In genomic region chr6:129624488-129624887, GRCh38 we compare ENCODE assay signal across 29 cellular contexts.
"Had no signal": no experiment of that assay in that cellular context is flagged by ENCODE, and none has a peak within 500 bp of the region (broad histone marks: within the 10 kb centered on the region; RNA-seq: fewer than 3 reads in every experiment).

No MANE protein-coding gene starts in this region.

- H3K27me3 Mint-ChIP-seq: naive thymus-derived CD8-positive, alpha-beta T cell; stimulated activated memory B cell treated with anti-CD40 and anti-IgM and Interleukin-4, amounts not matched to agents 10 μg/mL and 1 μg/mL and 100 μg/mL, for 72 hours; stimulated activated naive CD8-positive, alpha-beta T cell treated with anti-CD3 and anti-CD28 coated beads, Interleukin-15, amount 100 ng/mL, for 72 hours; type B pancreatic cell had no signal

- ATAC-seq: left colon; left lung; lower lobe of right lung; naive thymus-derived CD8-positive, alpha-beta T cell; pancreas; right cardiac atrium; sciatic nerve; stimulated activated memory B cell treated with anti-CD40 and anti-IgM and Interleukin-4, amounts not matched to agents 10 μg/mL and 1 μg/mL and 100 μg/mL, for 72 hours; stimulated activated naive CD8-positive, alpha-beta T cell treated with anti-CD3 and anti-CD28 coated beads, Interleukin-15, amount 100 ng/mL, for 72 hours had no signal

- H3K4me3 Mint-ChIP-seq: immature natural killer cell; naive thymus-derived CD8-positive, alpha-beta T cell; nephron; neural crest cell; stimulated activated memory B cell treated with anti-CD40 and anti-IgM and Interleukin-4, amounts not matched to agents 10 μg/mL and 1 μg/mL and 100 μg/mL, for 72 hours; stimulated activated naive CD8-positive, alpha-beta T cell treated with anti-CD3 and anti-CD28 coated beads, Interleukin-15, amount 100 ng/mL, for 72 hours; type B pancreatic cell had no signal

- H3K4me1 Mint-ChIP-seq: immature natural killer cell; naive thymus-derived CD8-positive, alpha-beta T cell; nephron; neural crest cell; stimulated activated naive CD8-positive, alpha-beta T cell treated with anti-CD3 and anti-CD28 coated beads, Interleukin-15, amount 100 ng/mL, for 72 hours had no signal

- H3K36me3 Mint-ChIP-seq: naive thymus-derived CD8-positive, alpha-beta T cell; type B pancreatic cell had no signal

- H3K27me3 ChIP-seq: left lung, pancreas, tibial nerve, uterus had no signal

- H3K27ac Mint-ChIP-seq: naive thymus-derived CD8-positive, alpha-beta T cell; nephron; stimulated activated memory B cell treated with anti-CD40 and anti-IgM and Interleukin-4, amounts not matched to agents 10 μg/mL and 1 μg/mL and 100 μg/mL, for 72 hours; stimulated activated naive CD8-positive, alpha-beta T cell treated with anti-CD3 and anti-CD28 coated beads, Interleukin-15, amount 100 ng/mL, for 72 hours; type B pancreatic cell had no signal

- H3K36me3 ChIP-seq: prostate gland, tibial nerve, uterus had no signal

- H3K27ac ChIP-seq: left lung, lower lobe of right lung, pancreas, prostate gland, skin epidermis, tibial nerve, uterus had no signal

- H3K4me3 ChIP-seq: left lung, lower lobe of right lung, pancreas, prostate gland, skin epidermis, tibial nerve, uterus had no signal

- H3K4me1 ChIP-seq: lower lobe of right lung, pancreas, prostate gland, uterus had no signal

- H3K9me3 Mint-ChIP-seq: immature natural killer cell; naive thymus-derived CD8-positive, alpha-beta T cell; nephron; neural crest cell; stimulated activated memory B cell treated with anti-CD40 and anti-IgM and Interleukin-4, amounts not matched to agents 10 μg/mL and 1 μg/mL and 100 μg/mL, for 72 hours; stimulated activated naive CD8-positive, alpha-beta T cell treated with anti-CD3 and anti-CD28 coated beads, Interleukin-15, amount 100 ng/mL, for 72 hours; type B pancreatic cell had no signal

- DNase-seq: immature natural killer cell; kidney; left colon; left lung; lower lobe of right lung; mammary epithelial cell; mesenchymal stem cell; naive thymus-derived CD8-positive, alpha-beta T cell; nucleus accumbens; pancreas; posterior cingulate gyrus; retina; right cardiac atrium; stimulated activated CD4-positive, alpha-beta T cell treated with anti-CD3 and anti-CD28 coated beads, Interleukin-12 subunit alpha, Interleukin-12 subunit beta, amount 100 ng/mL, for 4 hours; stimulated activated CD4-positive, alpha-beta T cell treated with anti-CD3 and anti-CD28 coated beads, Interleukin-2, amount 100 ng/mL, for 48 hours; stimulated activated CD4-positive, alpha-beta T cell treated with anti-CD3 and anti-CD28 coated beads, Interleukin-4, amount 100 ng/mL, for 4 hours; stimulated activated CD8-positive, alpha-beta memory T cell treated with anti-CD3 and anti-CD28 coated beads, Interleukin-4, amount 100 ng/mL, for 48 hours; stimulated activated naive CD4-positive, alpha-beta T cell treated with Interleukin-2 at 50 U/mL for 16 hours; stimulated activated naive CD8-positive, alpha-beta T cell treated with anti-CD3 and anti-CD28 coated beads, Interleukin-15, amount 100 ng/mL, for 72 hours; substantia nigra; uterus had no signal

- H3K9me3 ChIP-seq: left lung, lower lobe of right lung, pancreas, prostate gland, tibial nerve, uterus had no signal
